In genomic region chr12:117167769-117168168, GRCh38 we compare ENCODE assay signal across 1 cellular context.
TF ChIP-seq lines count a peak whose summit lies in the region.

No MANE protein-coding gene starts in this region.

TF ChIP-seq in H1, 55 proteins besides CTCF, POLR2A, EP300 and RAD21:
- TF ChIP-seq ATF3 (IDR thresholded peaks at IDR 0.05; ENCODE audit: insufficient read depth, low read depth, low read length): no peak
